7 cellular contexts compared by ENCODE assay signal in the genomic region with DNA sequence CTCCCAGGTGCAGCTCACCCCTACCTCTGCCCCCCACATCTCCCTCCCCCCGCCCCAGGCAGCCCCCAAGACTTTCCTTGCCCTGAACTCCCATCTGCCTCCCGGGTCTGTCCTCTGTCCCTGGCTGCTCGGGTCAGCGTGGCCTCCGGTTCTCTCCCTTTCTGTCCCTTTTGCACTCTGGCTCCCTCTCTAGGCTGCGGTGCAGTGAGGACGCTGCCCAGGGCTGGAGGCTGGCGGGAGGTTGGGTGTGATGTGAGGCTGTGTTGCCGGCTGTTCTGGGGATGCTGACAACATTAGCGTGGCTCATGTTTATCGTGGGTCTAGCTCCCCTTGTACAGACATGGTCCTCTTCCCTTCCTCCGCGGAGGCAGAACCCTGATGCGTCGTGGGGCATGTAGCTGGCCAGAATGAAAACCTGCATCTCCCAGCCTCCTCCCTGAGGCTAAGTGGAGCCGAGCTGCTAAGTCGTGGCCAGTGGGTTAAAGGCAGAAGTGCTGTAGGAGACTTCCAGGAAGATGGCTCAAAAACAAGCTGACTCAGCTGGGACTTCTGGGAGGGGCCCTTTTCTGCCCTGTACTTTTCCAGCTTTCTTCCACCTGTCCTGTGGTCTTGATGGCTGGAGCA. TPM values are rescaled to one million over a fixed set of nuclear protein-coding genes. Genes with fewer than 3 reads are reported as not detected.
DNase-seq lines count a peak whose midpoint lies in the region; FAIRE-seq and TF ChIP-seq lines count a peak whose summit lies in the region.
"Not testable (repeated sequence)": the region's sequence is repeated elsewhere in the genome, so short reads cannot be mapped to it uniquely, and the experiment has no call there.

No MANE protein-coding gene starts in this region.

- H3K27ac ChIP-seq in kidney (ENCODE audit: low read depth in 2 of 2, low read length in 2 of 2) = not testable (repeated sequence)

- H3K27me3 Mint-ChIP-seq in dendritic cell treated with granulocyte-macrophage colony-stimulating factor and Interleukin-4, amounts not matched to agents 40 ng/mL and 50 ng/mL, for 4 days; neural crest cell (ENCODE audit: low read depth): not testable (repeated sequence)

- intact Hi-C loops in dendritic cell treated with granulocyte-macrophage colony-stimulating factor and Interleukin-4, amounts not matched to agents 40 ng/mL and 50 ng/mL, for 4 days (cut with micrococcal nuclease); kidney (cut with DNase I): not testable (repeated sequence)

- FAIRE-seq in kidney (lab: Jason Lieb, UNC) = not testable (repeated sequence)

- not testable (repeated sequence) for H3K9me3 Mint-ChIP-seq in dendritic cell treated with granulocyte-macrophage colony-stimulating factor and Interleukin-4, amounts not matched to agents 40 ng/mL and 50 ng/mL, for 4 days; neural crest cell

- H3K4me3 ChIP-seq in kidney (ENCODE audit: low read length in 2 of 2) = not testable (repeated sequence)

- TF ChIP-seq CTCF in kidney (IDR thresholded peaks at IDR 0.05; ENCODE audit: borderline replicate concordance, extremely low read depth, insufficient read depth); neural crest cell (conservative IDR thresholded peaks at IDR 0.05): not testable (repeated sequence)

- H3K4me1 Mint-ChIP-seq in dendritic cell treated with granulocyte-macrophage colony-stimulating factor and Interleukin-4, amounts not matched to agents 40 ng/mL and 50 ng/mL, for 4 days (ENCODE audit: low read depth) = peaks cover 46% of the 10 kb centered on the region
- H3K4me1 Mint-ChIP-seq in neural crest cell = not testable (repeated sequence)

- H3K4me3 Mint-ChIP-seq in dendritic cell treated with granulocyte-macrophage colony-stimulating factor and Interleukin-4, amounts not matched to agents 40 ng/mL and 50 ng/mL, for 4 days = peak overlapping the region; percentile 58
- H3K4me3 Mint-ChIP-seq in neural crest cell = not testable (repeated sequence)

- not testable (repeated sequence) for H3K36me3 Mint-ChIP-seq in dendritic cell treated with granulocyte-macrophage colony-stimulating factor and Interleukin-4, amounts not matched to agents 40 ng/mL and 50 ng/mL, for 4 days (ENCODE audit: low read depth); neural crest cell (ENCODE audit: low read depth)

- DNase-seq in DMS53 (lab: John Stamatoyannopoulos, UW) (peak; percentile 35), KBM-7 (peak; percentile 32), NCI-H69 (lab: John Stamatoyannopoulos, UW) (peak; percentile 2), SKM-1 treated with dmso at 0.1 percent for 144 hours (lab: John Stamatoyannopoulos, UW; ENCODE audit: unreplicated experiment) (peak; percentile 48), kidney (peak; percentile 45), neural crest cell (ENCODE audit: low read depth, low spot score) (peak; percentile 22)

- not testable (repeated sequence) for H3K9me3 ChIP-seq in kidney (ENCODE audit: control insufficient read depth in 1 of 2, low read length in 2 of 2)

- H3K36me3 ChIP-seq in kidney (ENCODE audit: control insufficient read depth in 1 of 2, insufficient read depth in 2 of 2, low read length in 2 of 2) = not testable (repeated sequence)

- not testable (repeated sequence) for H3K9ac ChIP-seq in kidney (ENCODE audit: low read length in 2 of 2)

- in situ Hi-C loops in KBM-7 (cut with MboI; ENCODE audit: low pct_unique_long_range_greater_than_20kb, low sequenced_read_pairs) = not testable (repeated sequence)

- H3K4me1 ChIP-seq in kidney (ENCODE audit: control insufficient read depth in 1 of 2, insufficient read depth in 1 of 2, low read depth in 1 of 2, low read length in 2 of 2) = not testable (repeated sequence)

- H3K27ac Mint-ChIP-seq in dendritic cell treated with granulocyte-macrophage colony-stimulating factor and Interleukin-4, amounts not matched to agents 40 ng/mL and 50 ng/mL, for 4 days = peak overlapping the region; percentile 87
- not testable (repeated sequence) for H3K27ac Mint-ChIP-seq in neural crest cell (ENCODE audit: unreplicated experiment)

RNA-seq across cellular contexts. Expression of a gene that starts 24.1 kb away (rescaled TPM):
- 204 TPM for total RNA-seq in kidney
- 373 TPM for polyA plus RNA-seq in kidney (ENCODE audit: insufficient read depth, low read depth, low replicate concordance)
- total RNA-seq in neural crest cell = 106 and 116 TPM in 2 replicates
